33 cellular contexts compared by ENCODE assay signal in genomic region chr4:37902212-37902611, GRCh38. TPM values are rescaled to one million over a fixed set of nuclear protein-coding genes. Genes with fewer than 3 reads are reported as not detected.
"Had no signal": no experiment of that assay in that cellular context is flagged by ENCODE, and none has a peak within 500 bp of the region (broad histone marks: within the 10 kb centered on the region; RNA-seq: fewer than 3 reads in every experiment).

No MANE protein-coding gene starts in this region.

- H3K27ac Mint-ChIP-seq: activated CD4-positive, alpha-beta memory T cell treated with anti-CD3 and anti-CD28 coated beads for 36 hours; activated CD4-positive, alpha-beta T cell treated with anti-CD3 and anti-CD28 coated beads, Interleukin-2, amount 10 ng/mL, durations not matched to agents 24 days and 14 days; activated naive CD4-positive, alpha-beta T cell treated with anti-CD3 and anti-CD28 coated beads, Interleukin-2, amount 50 U/mL, for 24 hours; memory B cell had no signal

- H3K9me3 Mint-ChIP-seq: activated CD4-positive, alpha-beta memory T cell treated with anti-CD3 and anti-CD28 coated beads for 36 hours; activated CD4-positive, alpha-beta T cell treated with anti-CD3 and anti-CD28 coated beads, Interleukin-2, amount 10 ng/mL, durations not matched to agents 24 days and 14 days; activated naive CD4-positive, alpha-beta T cell treated with anti-CD3 and anti-CD28 coated beads, Interleukin-2, amount 50 U/mL, for 24 hours; immature natural killer cell had no signal

- H3K36me3 ChIP-seq: right lobe of liver, thoracic aorta, uterus had no signal

- H3K4me3 Mint-ChIP-seq: activated CD4-positive, alpha-beta memory T cell treated with anti-CD3 and anti-CD28 coated beads for 36 hours; activated CD4-positive, alpha-beta T cell treated with anti-CD3 and anti-CD28 coated beads, Interleukin-2, amount 10 ng/mL, durations not matched to agents 24 days and 14 days; activated naive CD4-positive, alpha-beta T cell treated with anti-CD3 and anti-CD28 coated beads, Interleukin-2, amount 50 U/mL, for 24 hours; immature natural killer cell; memory B cell had no signal

- H3K9me3 ChIP-seq: heart left ventricle, right lobe of liver, thoracic aorta, uterus had no signal

- H3K27me3 Mint-ChIP-seq: activated CD4-positive, alpha-beta memory T cell treated with anti-CD3 and anti-CD28 coated beads for 36 hours; activated CD4-positive, alpha-beta T cell treated with anti-CD3 and anti-CD28 coated beads, Interleukin-2, amount 10 ng/mL, durations not matched to agents 24 days and 14 days; activated naive CD4-positive, alpha-beta T cell treated with anti-CD3 and anti-CD28 coated beads, Interleukin-2, amount 50 U/mL, for 24 hours; memory B cell; naive thymus-derived CD4-positive, alpha-beta T cell had no signal

- ATAC-seq: esophagus mucosa; heart left ventricle; naive thymus-derived CD4-positive, alpha-beta T cell; stimulated activated naive CD8-positive, alpha-beta T cell treated with anti-CD3 and anti-CD28 coated beads, Interleukin-15, Interleukin-2, amounts not matched to agents 100 U/mL and 50 U/mL, for 24 hours had no signal

- H3K27me3 ChIP-seq: dorsolateral prefrontal cortex, heart left ventricle, right lobe of liver, uterus had no signal

- H3K4me3 ChIP-seq: dorsolateral prefrontal cortex, heart left ventricle, right lobe of liver, skin epidermis, thoracic aorta, uterus had no signal

- H3K4me1 ChIP-seq: uterus had no signal

- H3K27ac ChIP-seq: coronary artery, dorsolateral prefrontal cortex, heart left ventricle, skin epidermis, thoracic aorta, uterus had no signal

- DNase-seq: activated CD4-positive, alpha-beta memory T cell treated with anti-CD3 and anti-CD28 coated beads for 36 hours; activated CD4-positive, alpha-beta T cell treated with anti-CD3 and anti-CD28 coated beads, Interleukin-2, amount 10 ng/mL, durations not matched to agents 24 days and 14 days; activated CD4-positive, CD25-positive, alpha-beta regulatory T cell treated with anti-CD3 and anti-CD28 coated beads, Interleukin-2, amount 50 U/mL, for 72 hours; activated CD8-positive, alpha-beta memory T cell treated with anti-CD3 and anti-CD28 coated beads, Interleukin-2, amount 50 U/mL, for 4 hours; activated gamma-delta T cell; activated T-cell treated with anti-CD3 and anti-CD28 coated beads, Interleukin-2, amount 50 U/mL, for 1 hour; anterior cingulate cortex; dorsolateral prefrontal cortex; effector memory CD4-positive, alpha-beta T cell; foreskin fibroblast; heart left ventricle; hypothalamus; immature natural killer cell; midbrain; naive thymus-derived CD4-positive, alpha-beta T cell; nucleus accumbens; right lobe of liver; stimulated activated CD4-positive, alpha-beta T cell treated with anti-CD3 and anti-CD28 coated beads, Interleukin-12 subunit alpha, Interleukin-12 subunit beta, amount 100 ng/mL, for 4 hours; stimulated activated CD4-positive, alpha-beta T cell treated with anti-CD3 and anti-CD28 coated beads, Interleukin-4, amount 100 ng/mL, for 1 hour; stimulated activated naive CD8-positive, alpha-beta T cell treated with anti-CD3 and anti-CD28 coated beads, Interleukin-15, Interleukin-2, amounts not matched to agents 100 U/mL and 50 U/mL, for 24 hours; T-helper 2 cell; uterus had no signal

RNA-seq across cellular contexts. Expression of gene PTTG2, which starts 58.0 kb away (rescaled TPM):
- total RNA-seq: activated CD4-positive, alpha-beta memory T cell treated with anti-CD3 and anti-CD28 coated beads for 36 hours; kidney epithelial cell; lower leg skin; renal cortical epithelial cell had no signal
- polyA plus RNA-seq: adipose tissue, immature natural killer cell, neural cell had no signal
